Comparison of ENCODE assay signal across 10 cellular contexts in genomic region chr6:33983109-33983475, GRCh38.
DNase-seq lines count a peak whose midpoint lies in the region; ATAC-seq, FAIRE-seq and TF ChIP-seq lines count a peak whose summit lies in the region.
"Had no signal": no experiment of that assay in that cellular context is flagged by ENCODE, and none has a peak within 500 bp of the region (broad histone marks: within the 10 kb centered on the region; RNA-seq: fewer than 3 reads in every experiment).

No MANE protein-coding gene starts in this region.

- H3K27ac ChIP-seq in keratinocyte (ENCODE audit: control insufficient read depth, insufficient read depth, low read length) = no peak overlapping the region

- H2AFZ ChIP-seq in keratinocyte (ENCODE audit: control insufficient read depth, low read length) = peak overlapping the region; percentile 74

- no peaks in the 10 kb centered on the region for H3K36me3 ChIP-seq in keratinocyte (ENCODE audit: control insufficient read depth in 2 of 2, extremely low read depth in 1 of 2, insufficient read depth in 2 of 2, low read length in 2 of 2)

- peaks cover 2% of the 10 kb centered on the region for H3K4me1 ChIP-seq in keratinocyte (ENCODE audit: control insufficient read depth, extremely low read depth, insufficient read depth, low read length)

- DNase-seq in activated naive CD8-positive, alpha-beta T cell treated with anti-CD3 and anti-CD28 coated beads, Interleukin-2, amount 10 ng/mL, durations not matched to agents 7 days and 5 days = no peak
- no peak for DNase-seq in activated naive CD8-positive, alpha-beta T cell treated with anti-CD3 and anti-CD28 coated beads, Interleukin-2, amount 50 U/mL, for 24 hours
- DNase-seq in keratinocyte (ENCODE audit: low read depth, low spot score) (no peak), ureter (ENCODE audit: low spot score) (peak; percentile 66), SKM-1 (lab: John Stamatoyannopoulos, UW; ENCODE audit: unreplicated experiment) (no peak)
- no peak for DNase-seq in effector CD4-positive, alpha-beta T cell
- DNase-seq: activated B cell treated with CpG ODN at 0.5 μM for 24 hours; CD4-positive, CD25-positive, alpha-beta regulatory T cell had no signal

- H3K27ac Mint-ChIP-seq in activated naive CD8-positive, alpha-beta T cell treated with anti-CD3 and anti-CD28 coated beads, Interleukin-2, amount 10 ng/mL, durations not matched to agents 7 days and 5 days = no peak overlapping the region
- no peak overlapping the region for H3K27ac Mint-ChIP-seq in activated naive CD8-positive, alpha-beta T cell treated with anti-CD3 and anti-CD28 coated beads, Interleukin-2, amount 50 U/mL, for 24 hours
- H3K27ac Mint-ChIP-seq: activated B cell treated with CpG ODN at 0.5 μM for 24 hours; CD4-positive, CD25-positive, alpha-beta regulatory T cell had no signal

- peak overlapping the region in 1 of 3 experiments; percentile 25 for H3K4me3 ChIP-seq in keratinocyte (ENCODE audit: control insufficient read depth in 2 of 3, extremely low read depth in 1 of 3, insufficient read depth in 2 of 3, low read depth in 1 of 3, low read length in 3 of 3)

- peak; percentile 29 for FAIRE-seq in keratinocyte (lab: Jason Lieb, UNC)

- H3K79me2 ChIP-seq in keratinocyte (ENCODE audit: control insufficient read depth, insufficient read depth, low read length) = no peaks in the 10 kb centered on the region

- dilution Hi-C loops in keratinocyte (cut with MboI; ENCODE audit: extremely low pct_ligation_motif_present, low sequenced_read_pairs) = no loop called here

- no peaks in the 10 kb centered on the region for H3K9me3 ChIP-seq in keratinocyte (ENCODE audit: control insufficient read depth, low read depth, low read length)

- H4K20me1 ChIP-seq in keratinocyte (ENCODE audit: control insufficient read depth, extremely low read depth, insufficient read depth, low read length) = no peaks in the 10 kb centered on the region

- POLR2A ChIA-PET in activated naive CD8-positive, alpha-beta T cell treated with anti-CD3 and anti-CD28 coated beads, Interleukin-2, amount 10 ng/mL, durations not matched to agents 7 days and 5 days (lab: Charles Lee) = no interaction called here

- H3K4me3 Mint-ChIP-seq in activated naive CD8-positive, alpha-beta T cell treated with anti-CD3 and anti-CD28 coated beads, Interleukin-2, amount 10 ng/mL, durations not matched to agents 7 days and 5 days = no peak overlapping the region
- H3K4me3 Mint-ChIP-seq in activated naive CD8-positive, alpha-beta T cell treated with anti-CD3 and anti-CD28 coated beads, Interleukin-2, amount 50 U/mL, for 24 hours = no peak overlapping the region
- H3K4me3 Mint-ChIP-seq: activated B cell treated with CpG ODN at 0.5 μM for 24 hours; CD4-positive, CD25-positive, alpha-beta regulatory T cell had no signal

- ATAC-seq in activated naive CD8-positive, alpha-beta T cell treated with anti-CD3 and anti-CD28 coated beads, Interleukin-2, amount 10 ng/mL, durations not matched to agents 7 days and 5 days (ENCODE audit: low read depth) = peak; percentile 30
- no peak for ATAC-seq in activated naive CD8-positive, alpha-beta T cell treated with anti-CD3 and anti-CD28 coated beads, Interleukin-2, amount 50 U/mL, for 24 hours
- ATAC-seq in SK-N-SH treated with all-trans-retinoic acid at 6 μM for 48 hours = peak; percentile 63
- no peak for ATAC-seq in GM21786 (IDR thresholded peaks at IDR 0.05; ENCODE audit: unreplicated experiment)

- H3K9ac ChIP-seq in keratinocyte (ENCODE audit: control insufficient read depth, extremely low read depth, insufficient read depth, low read length) = no peak overlapping the region

- peak in 2 of 3 experiments; percentile 26 to 47 for TF ChIP-seq CTCF in keratinocyte (optimal IDR thresholded peaks at IDR 0.05 in 1 of 3, IDR thresholded peaks at IDR 0.05 in 1 of 3, conservative IDR thresholded peaks at IDR 0.05 in 1 of 3; ENCODE audit: extremely low read depth in 1 of 3, insufficient read depth in 2 of 3, low read length in 3 of 3)

- H3K9me3 Mint-ChIP-seq in activated naive CD8-positive, alpha-beta T cell treated with anti-CD3 and anti-CD28 coated beads, Interleukin-2, amount 10 ng/mL, durations not matched to agents 7 days and 5 days = no peaks in the 10 kb centered on the region
- no peaks in the 10 kb centered on the region for H3K9me3 Mint-ChIP-seq in activated naive CD8-positive, alpha-beta T cell treated with anti-CD3 and anti-CD28 coated beads, Interleukin-2, amount 50 U/mL, for 24 hours
- H3K9me3 Mint-ChIP-seq: activated B cell treated with CpG ODN at 0.5 μM for 24 hours; CD4-positive, CD25-positive, alpha-beta regulatory T cell had no signal

- H3K4me1 Mint-ChIP-seq in activated naive CD8-positive, alpha-beta T cell treated with anti-CD3 and anti-CD28 coated beads, Interleukin-2, amount 10 ng/mL, durations not matched to agents 7 days and 5 days = peaks cover 3% of the 10 kb centered on the region
- peaks cover 2% of the 10 kb centered on the region for H3K4me1 Mint-ChIP-seq in activated naive CD8-positive, alpha-beta T cell treated with anti-CD3 and anti-CD28 coated beads, Interleukin-2, amount 50 U/mL, for 24 hours

- H3K36me3 Mint-ChIP-seq in activated naive CD8-positive, alpha-beta T cell treated with anti-CD3 and anti-CD28 coated beads, Interleukin-2, amount 10 ng/mL, durations not matched to agents 7 days and 5 days = no peaks in the 10 kb centered on the region
- no peaks in the 10 kb centered on the region for H3K36me3 Mint-ChIP-seq in activated naive CD8-positive, alpha-beta T cell treated with anti-CD3 and anti-CD28 coated beads, Interleukin-2, amount 50 U/mL, for 24 hours (ENCODE audit: low read depth)
- H3K36me3 Mint-ChIP-seq: CD4-positive, CD25-positive, alpha-beta regulatory T cell had no signal

- no peaks in the 10 kb centered on the region for H3K9me1 ChIP-seq in keratinocyte (ENCODE audit: control insufficient read depth, extremely low read depth, insufficient read depth, low read length)

- peaks cover 4% of the 10 kb centered on the region for H3K27me3 Mint-ChIP-seq in activated naive CD8-positive, alpha-beta T cell treated with anti-CD3 and anti-CD28 coated beads, Interleukin-2, amount 10 ng/mL, durations not matched to agents 7 days and 5 days
- no peaks in the 10 kb centered on the region for H3K27me3 Mint-ChIP-seq in activated naive CD8-positive, alpha-beta T cell treated with anti-CD3 and anti-CD28 coated beads, Interleukin-2, amount 50 U/mL, for 24 hours

- no peaks in the 10 kb centered on the region for H3K27me3 ChIP-seq in keratinocyte (ENCODE audit: control insufficient read depth, extremely low read depth, insufficient read depth, low read length)

- peak overlapping the region; percentile 40 for H3K4me2 ChIP-seq in keratinocyte (ENCODE audit: control insufficient read depth, extremely low read depth, insufficient read depth, low read depth, low read length)

TF ChIP-seq in SK-N-SH treated with all-trans-retinoic acid at 6 μM for 48 hours, 23 proteins besides CTCF, POLR2A, EP300 and RAD21:
- TF ChIP-seq TOX (CRISPR knock-in tag; IDR thresholded peaks at IDR 0.05; ENCODE audit: borderline replicate concordance) = no peak
- no peak for TF ChIP-seq CSRNP3 (CRISPR knock-in tag; IDR thresholded peaks at IDR 0.05)
- TF ChIP-seq BACH2 (CRISPR knock-in tag; IDR thresholded peaks at IDR 0.05; ENCODE audit: borderline replicate concordance) = no peak
- TF ChIP-seq GLIS3 (CRISPR knock-in tag; IDR thresholded peaks at IDR 0.05) = no peak
- TF ChIP-seq OSR1 (CRISPR knock-in tag; IDR thresholded peaks at IDR 0.05) = no peak

Comparison
In these comparisons a context has a peak if more than half of its experiments do, and no peak if none do; other contexts are left out.
1. ATAC-seq: peak in activated naive CD8-positive, alpha-beta T cell treated with anti-CD3 and anti-CD28 coated beads, Interleukin-2, amount 10 ng/mL, durations not matched to agents 7 days and 5 days (single experiment) and SK-N-SH treated with all-trans-retinoic acid at 6 μM for 48 hours (single experiment); none in activated naive CD8-positive, alpha-beta T cell treated with anti-CD3 and anti-CD28 coated beads, Interleukin-2, amount 50 U/mL, for 24 hours (single experiment) and GM21786 (single experiment).